8 cellular contexts compared by ENCODE assay signal in genomic region chr7:74289018-74289659, GRCh38. TPM values are rescaled to one million over a fixed set of nuclear protein-coding genes. Genes with fewer than 3 reads are reported as not detected.
A peak's percentile ranks its signal among the peaks of the same experiment; 100 is the strongest.
DNase-seq lines count a peak whose midpoint lies in the region; ATAC-seq and TF ChIP-seq lines count a peak whose summit lies in the region.

Gene CLIP2, plus strand, starts transcription at chr7:74289407. Its CDS starts 28,140 bp downstream, at chr7:74317547.

- peak within 1 kb of the TSS; percentile 84 for H3K4me3 ChIP-seq in HUES64 (ENCODE audit: low read length)

- peaks cover 11% of the 10 kb centered on the region for H3K27me3 Mint-ChIP-seq in nephron (ENCODE audit: low read depth)

- peaks cover 39% of the 10 kb centered on the region for H3K4me1 Mint-ChIP-seq in nephron

- ATAC-seq in GM19023 (IDR thresholded peaks at IDR 0.05; ENCODE audit: unreplicated experiment): peak; percentile 46

- H3K36me3 Mint-ChIP-seq in nephron (ENCODE audit: low read depth): no peaks in the 10 kb centered on the region

- no peaks in the 10 kb centered on the region for H3K9me3 ChIP-seq in HUES64 (ENCODE audit: insufficient read depth, low read depth, low read length)

- H3K36me3 ChIP-seq in HUES64 (ENCODE audit: insufficient read depth, low read length): no peaks in the 10 kb centered on the region

- 1% methylated on average over 57 of the region's 67 CpGs for WGBS in HUES64

- peaks cover 16% of the 10 kb centered on the region for H3K4me1 ChIP-seq in HUES64 (ENCODE audit: insufficient read depth, low read length)

- CTCF ChIA-PET in RWPE1 (lab: Yijun Ruan, JAX): interaction anchor here (0.6 to 2.0 kb wide), 5 partner anchors 13 to 221 kb away, joined by 3 to 9 read pairs (median 4); no protein-coding TSS in a partner anchor

- no peak for TF ChIP-seq CTCF in RWPE1 (conservative IDR thresholded peaks at IDR 0.05; ENCODE audit: low read depth)
- TF ChIP-seq CTCF in nephron (IDR thresholded peaks at IDR 0.05; ENCODE audit: unreplicated experiment in 3 of 3): no peak

- no peaks in the 10 kb centered on the region for H3K9me3 Mint-ChIP-seq in nephron

- H3K27ac ChIP-seq in HUES64 (ENCODE audit: low read depth, low read length): no peak within 1 kb of the TSS
- peak within 1 kb of the TSS; percentile 70 for H3K27ac ChIP-seq in RWPE1

- DNase-seq in AG08395 (ENCODE audit: low spot score): peak; percentile 92
- DNase-seq in RWPE1 (ENCODE audit: low spot score): peak; percentile 89
- DNase-seq in activated effector memory CD4-positive, alpha-beta T cell treated with anti-CD3 and anti-CD28 coated beads, Interleukin-2, amount 50 U/mL, for 16 hours: peak; percentile 92
- peak; percentile 22 for DNase-seq in fibroblast of the conjunctiva (ENCODE audit: low read depth)
- peak; percentile 47 to 76 (median 68) for DNase-seq in stimulated activated naive CD4-positive, alpha-beta T cell (lab: John Stamatoyannopoulos, UW)

- POLR2A ChIA-PET in RWPE1 (lab: Yijun Ruan, JAX; ENCODE audit: low non-redundant PET): no interaction called here

- peak within 1 kb of the TSS; percentile 66 to 93 (median 90) for H3K27ac Mint-ChIP-seq in nephron

- peak within 1 kb of the TSS; percentile 86 to 97 (median 97) for H3K4me3 Mint-ChIP-seq in nephron

- H3K27me3 ChIP-seq in HUES64 (ENCODE audit: insufficient read depth, low read length): peaks cover 23% of the 10 kb centered on the region

- peak within 1 kb of the TSS; percentile 79 for H3K9ac ChIP-seq in HUES64 (ENCODE audit: low read depth, low read length)

RNA-seq across cellular contexts. Expression of gene CLIP2, which starts in this region (rescaled TPM):
- polyA plus RNA-seq in HUES64 (2013, experiment 1 of 2): 12.0 TPM
- polyA plus RNA-seq in HUES64 (2013, experiment 2 of 2): 18.1 TPM

Comparison
In these comparisons a context has a peak if more than half of its experiments do, and no peak if none do; other contexts are left out.
1. DNase-seq: peak in every context shown above with its lines; median percentile 92 in AG08395; 92 in activated effector memory CD4-positive, alpha-beta T cell treated with anti-CD3 and anti-CD28 coated beads, Interleukin-2, amount 50 U/mL, for 16 hours; 89 in RWPE1; 68 in stimulated activated naive CD4-positive, alpha-beta T cell; 22 in fibroblast of the conjunctiva.